Comparison of ENCODE assay signal across 8 cellular contexts in the genomic region with DNA sequence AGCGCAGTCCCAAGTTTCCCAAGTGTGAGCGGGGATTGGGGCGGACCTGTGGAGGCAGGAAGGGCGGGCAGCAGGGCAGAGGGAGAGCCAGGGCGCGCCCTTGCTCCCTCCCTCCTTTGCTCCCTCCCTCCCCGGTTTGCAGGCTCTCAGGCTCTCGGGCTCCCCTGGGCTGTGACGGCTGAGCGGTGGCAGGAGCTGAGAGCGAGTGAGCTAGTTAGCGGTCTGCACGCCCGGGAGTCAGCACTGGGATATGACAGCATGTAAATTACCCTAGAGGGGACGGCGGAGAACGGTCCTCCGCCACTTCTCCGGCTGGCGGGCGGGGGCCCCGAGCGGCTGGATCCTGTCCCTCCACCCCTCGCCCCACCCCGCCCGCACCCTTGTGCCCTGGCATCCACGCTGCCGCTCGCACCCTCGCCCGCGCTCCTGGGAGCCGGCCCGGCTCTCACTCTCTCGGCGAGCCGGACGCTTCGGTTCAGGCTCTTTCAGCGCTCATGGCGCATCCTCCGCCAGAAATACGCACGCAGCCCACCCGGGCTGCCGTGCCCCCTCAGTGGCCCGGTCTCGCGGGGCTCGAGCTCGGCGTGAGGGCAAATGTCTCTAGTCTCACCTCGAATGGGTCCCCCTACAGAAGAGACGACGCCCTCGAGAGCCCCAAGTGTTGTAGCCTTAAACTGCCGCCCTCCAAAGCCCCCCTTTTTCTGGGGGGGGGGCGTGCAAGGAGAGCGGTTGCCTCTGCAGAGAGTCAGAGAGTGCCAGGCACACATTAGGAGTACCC. TPM values are rescaled to one million over a fixed set of nuclear protein-coding genes. Genes with fewer than 3 reads are reported as not detected.
A peak's percentile ranks its signal among the peaks of the same experiment; 100 is the strongest.
DNase-seq lines count a peak whose midpoint lies in the region; ATAC-seq, FAIRE-seq and TF ChIP-seq lines count a peak whose summit lies in the region.

Gene TSC22D3 (minus strand): TSS at position 54 of the 778 bp plus-strand sequence. CDS start 368 bp downstream, outside the sequence.

- no peaks in the 10 kb centered on the region for H3K79me2 ChIP-seq in HepG2 (ENCODE audit: insufficient read depth, low read length)

- DNase-seq in AML-193 (lab: John Stamatoyannopoulos, UW) (peak; percentile 5 to 14), NCI-H524 treated with DMSO at 0.1 percent for 48 hours (lab: John Stamatoyannopoulos, UW) (peak; percentile 51), dermis microvascular lymphatic vessel endothelial cell (ENCODE audit: low read depth in 2 of 2) (peak; percentile 22 to 68), HepG2 (ENCODE audit: low spot score) (peak; percentile 4)
- DNase-seq in activated CD4-positive, alpha-beta T cell treated with anti-CD3 and anti-CD28 coated beads, Interleukin-2, amount 50 U/mL, for 4 hours, result peak; percentile 26 to 35
- DNase-seq in stimulated activated CD4-positive, alpha-beta T cell treated with anti-CD3 and anti-CD28 coated beads, Interleukin-2, amount 100 ng/mL, for 48 hours, result peak; percentile 36 to 39

- in situ Hi-C loops in HepG2 (cut with HindIII; ENCODE audit: extremely low pct_ligation_motif_present, low pct_unique_long_range_greater_than_20kb), result loop anchor here (5.0 kb wide), 1 partner anchor 114 kb away; no protein-coding TSS in a partner anchor

- no peak for FAIRE-seq in HepG2 (lab: Jason Lieb, UNC)

- H3K4me3 ChIP-seq in HepG2 (replicated peaks in 1 of 3; ENCODE audit: insufficient read depth in 1 of 3, low read depth in 2 of 3, low read length in 3 of 3), result peak within 1 kb of the TSS; percentile 9 to 52 (median 21); a peak in 3 of 6 replicates

- H3K9ac ChIP-seq in HepG2 (ENCODE audit: insufficient read depth, low read depth, low read length), result no peak within 1 kb of the TSS

- POLR2A ChIA-PET in HepG2 (lab: Yijun Ruan, JAX), result no interaction called here

- BruUV-seq in HepG2 (replicated peaks; lab: Mats Ljungman, UMichigan), result no TSS peak

- no peaks in the 10 kb centered on the region for H3K36me3 ChIP-seq in HepG2 (replicated peaks in 1 of 2; ENCODE audit: control insufficient read depth in 1 of 2, insufficient read depth in 2 of 2, low read length in 2 of 2)

- H3K9me3 ChIP-seq in HepG2 (ENCODE audit: low read length), result no peaks in the 10 kb centered on the region

- no peak for TF ChIP-seq CTCF in HepG2 (CRISPR knock-in tag; IDR thresholded peaks at IDR 0.05)

- no peaks in the 10 kb centered on the region for H4K20me1 ChIP-seq in HepG2 (ENCODE audit: insufficient read depth, low read length)

- intact Hi-C loops in HepG2 (cut with micrococcal nuclease; ENCODE audit: unreplicated experiment), result no loop called here

- no peak for TF ChIP-seq RAD21 in HepG2 (CRISPR knock-in tag; IDR thresholded peaks at IDR 0.05)

- no CpG with 5 or more reads among the region's 59 CpGs for WGBS in HepG2 (ENCODE audit: low lambda C conversion rate)

- peak; percentile 82 for ATAC-seq in GM19043 (IDR thresholded peaks at IDR 0.05; ENCODE audit: low read depth, unreplicated experiment)
- ATAC-seq in HG03354 (IDR thresholded peaks at IDR 0.05; ENCODE audit: poor library complexity, severe bottlenecking, unreplicated experiment), result peak; percentile 78
- ATAC-seq in HepG2, result peak; percentile 95

- H3K4me2 ChIP-seq in HepG2 (ENCODE audit: low read depth, low read length), result peak within 1 kb of the TSS; percentile 63

- no peak for TF ChIP-seq POLR2A in HepG2 (IDR thresholded peaks at IDR 0.05; ENCODE audit: insufficient read depth in 1 of 2, low read depth in 2 of 2, low read length in 2 of 2)

- H3K27me3 ChIP-seq in HepG2 (ENCODE audit: control insufficient read depth in 1 of 2, insufficient read depth in 2 of 2, low read length in 2 of 2), result peaks cover 6 to 29% of the 10 kb centered on the region in 2 experiments

- TF ChIP-seq EP300 in HepG2 (IDR thresholded peaks at IDR 0.05; ENCODE audit: low read depth in 2 of 2, low read length in 2 of 2) (no peak), HepG2 (CRISPR knock-in tag; IDR thresholded peaks at IDR 0.05; ENCODE audit: borderline replicate concordance) (no peak)

- CTCF ChIA-PET in HepG2 (lab: Yijun Ruan, JAX; ENCODE audit: low intra/inter-chr PET ratio, low total read pairs), result interaction anchor here (1.6 kb wide), 1 partner anchor 116 kb away, joined by 8 read pairs; no protein-coding TSS in a partner anchor

- H3K27ac ChIP-seq in HepG2 (ENCODE audit: extremely low read length, insufficient read depth, low read length), result no peak within 1 kb of the TSS

- H2AFZ ChIP-seq in HepG2 (ENCODE audit: low read length), result no peak within 1 kb of the TSS

- 0 out of 2 replicates have a peak, but pooled peaks cover 6% of the 10 kb centered on the region for H3K4me1 ChIP-seq in HepG2 (ENCODE audit: insufficient read depth, low read length)

TF ChIP-seq in HepG2, 621 proteins besides CTCF, POLR2A, EP300 and RAD21:
- peak; percentile 35; the same call in 1 of the 2 replicates for TF ChIP-seq ZNF746 (CRISPR knock-in tag; IDR thresholded peaks at IDR 0.05)
- no peak for TF ChIP-seq ZNF30 (CRISPR knock-in tag; IDR thresholded peaks at IDR 0.05)
- TF ChIP-seq HNRNPLL (IDR thresholded peaks at IDR 0.05; ENCODE audit: low read depth, low read length, poor library complexity, severe bottlenecking), result peak; percentile 99

RNA-seq across cellular contexts. Expression of gene TSC22D3, which starts in this region (rescaled TPM):
- total RNA-seq in dermis microvascular lymphatic vessel endothelial cell (15.0 and 22.8 TPM in 2 replicates), HepG2 (2016; rRNA removed; fragmentation: Illumina TruSeq; extraction: Trizol) (0.42 and 0.82 TPM in 2 replicates)
- 0.20 and 0.26 TPM in 2 replicates for total RNA-seq in HepG2 (2016; cell fraction: cytosol; rRNA removed; fragmentation: Illumina TruSeq; extraction: Trizol; ENCODE audit: low read depth)
- total RNA-seq in HepG2 (2016; cell fraction: insoluble cytoplasmic fraction; rRNA removed; fragmentation: Illumina TruSeq; extraction: Trizol), result 0.88 and 1.1 TPM in 2 replicates
- total RNA-seq in HepG2 (2016; cell fraction: membrane; rRNA removed; fragmentation: Illumina TruSeq; extraction: Trizol), result 0.87 and 1.00 TPM in 2 replicates
- 0.96 and 1.3 TPM in 2 replicates for total RNA-seq in HepG2 (2016; cell fraction: nucleus; rRNA removed; fragmentation: Illumina TruSeq; extraction: Trizol)
- 1.5 and 1.9 TPM in 2 replicates for polyA plus RNA-seq in HepG2 (2011; rRNA removed)
- 1.5 and 2.0 TPM in 2 replicates for polyA plus RNA-seq in HepG2 (2011; cell fraction: cytosol; rRNA removed)
- polyA plus RNA-seq in HepG2 (2011; cell fraction: nucleus; rRNA removed), result 2.1 and 3.0 TPM in 2 replicates
- 0.66 and 5.9 TPM in 2 replicates for polyA plus RNA-seq in HepG2 (2012)
- 0.26 and 0.36 TPM in 2 replicates for polyA plus RNA-seq in HepG2 (2016; cell fraction: cytosol; fragmentation: Illumina TruSeq; extraction: Trizol; ENCODE audit: low read depth)
- 0.88 and 1.0 TPM in 2 replicates for polyA plus RNA-seq in HepG2 (2016; cell fraction: insoluble cytoplasmic fraction; fragmentation: Illumina TruSeq; extraction: Trizol; ENCODE audit: low read depth)
- polyA plus RNA-seq in HepG2 (2016; cell fraction: membrane; fragmentation: Illumina TruSeq; extraction: Trizol; ENCODE audit: low read depth), result 0.31 and 0.46 TPM in 2 replicates
- 0.88 and 0.94 TPM in 2 replicates for polyA plus RNA-seq in HepG2 (2016; cell fraction: nucleus; fragmentation: Illumina TruSeq; extraction: Trizol; ENCODE audit: insufficient read depth, low read depth)
- 0.92 and 43.9 TPM in 2 replicates for polyA minus RNA-seq in HepG2 (2011; rRNA and poly(A)+ RNA removed; ENCODE audit: low replicate concordance)
- 2.8 and 3.3 TPM in 2 replicates for polyA minus RNA-seq in HepG2 (2011; cell fraction: cytosol; rRNA and poly(A)+ RNA removed)
- polyA minus RNA-seq in HepG2 (2011; cell fraction: nucleus; rRNA and poly(A)+ RNA removed), result 3.6 and 5.1 TPM in 2 replicates
